In the genomic region with DNA sequence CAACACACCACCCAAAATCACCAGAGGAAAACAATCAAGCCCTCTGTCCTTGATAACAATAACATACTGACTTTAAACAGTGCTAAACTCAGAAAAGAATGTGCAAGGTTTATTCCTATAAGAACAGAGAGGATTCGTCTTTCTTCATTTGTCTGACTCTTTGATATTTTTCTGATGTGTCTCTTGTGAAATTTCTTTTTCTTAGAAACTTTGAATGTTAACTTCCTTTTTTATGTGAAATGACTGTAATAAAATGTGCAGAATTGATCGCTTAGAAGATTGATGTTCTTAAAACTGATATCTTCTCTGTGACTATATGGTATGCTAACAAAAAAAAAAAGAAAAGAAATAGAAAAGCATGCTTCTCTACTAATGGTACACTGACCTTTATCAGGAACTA, we compare ENCODE assay signal across 32 cellular contexts.
DNase-seq lines count a peak whose midpoint lies in the region; ATAC-seq, FAIRE-seq and TF ChIP-seq lines count a peak whose summit lies in the region.
"Had no signal": no experiment of that assay in that cellular context is flagged by ENCODE, and none has a peak within 500 bp of the region (broad histone marks: within the 10 kb centered on the region; RNA-seq: fewer than 3 reads in every experiment).

No MANE protein-coding gene starts in this region.

- H3K36me3 ChIP-seq in neuron (ENCODE audit: insufficient read depth, low read length) = no peaks in the 10 kb centered on the region
- no peaks in the 10 kb centered on the region for H3K36me3 ChIP-seq in colonic mucosa
- H3K36me3 ChIP-seq: breast epithelium, gastrocnemius medialis, prostate gland, sigmoid colon, suprapubic skin had no signal

- no peak overlapping the region for H3K27ac Mint-ChIP-seq in activated T-cell treated with anti-CD3 and anti-CD28 coated beads, Interleukin-2, amount 50 U/mL, for 72 hours
- H3K27ac Mint-ChIP-seq: stimulated activated naive B cell treated with anti-CD40 and anti-IgM and Interleukin-4, amounts not matched to agents 10 μg/mL and 1 μg/mL and 100 μg/mL, for 72 hours; T-helper 2 cell treated with Interferon-gamma antibody and Interleukin-4, amounts not matched to agents 5 μg/mL and 100 μg/mL, for 36 hours had no signal

- TF ChIP-seq CTCF in colonic mucosa (IDR thresholded peaks at IDR 0.05) = no peak

- H3K9me3 ChIP-seq in neuron (ENCODE audit: low read length) = no peaks in the 10 kb centered on the region
- no peaks in the 10 kb centered on the region for H3K9me3 ChIP-seq in colonic mucosa
- H3K9me3 ChIP-seq: prostate gland, sigmoid colon, suprapubic skin had no signal

- no peaks in the 10 kb centered on the region for H3K36me3 Mint-ChIP-seq in activated T-cell treated with anti-CD3 and anti-CD28 coated beads, Interleukin-2, amount 50 U/mL, for 72 hours (ENCODE audit: insufficient read depth in 2 of 2)

- no peak overlapping the region for H3K27ac ChIP-seq in colonic mucosa
- H3K27ac ChIP-seq: breast epithelium, gastrocnemius medialis, HL-60, prostate gland, sigmoid colon, SK-N-MC, suprapubic skin had no signal

- H3K4me3 ChIP-seq in neuron (ENCODE audit: low read length) = no peak overlapping the region
- H3K4me3 ChIP-seq in colonic mucosa = no peak overlapping the region
- H3K4me3 ChIP-seq: breast epithelium, gastrocnemius medialis, lung, prostate gland, sigmoid colon, SK-N-MC, suprapubic skin had no signal

- peak overlapping the region; percentile 48 for H2AFZ ChIP-seq in neuron (ENCODE audit: low read depth, low read length)

- intact Hi-C loops in colonic mucosa (cut with DNase I) = no loop called here

- H3K4me1 Mint-ChIP-seq in activated T-cell treated with anti-CD3 and anti-CD28 coated beads, Interleukin-2, amount 50 U/mL, for 72 hours (ENCODE audit: low read depth) = no peaks in the 10 kb centered on the region

- DNase-seq in GF-D8 (lab: John Stamatoyannopoulos, UW) = peak; percentile 70
- DNase-seq in MV-4-11 (lab: John Stamatoyannopoulos, UW) = peak; percentile 78
- DNase-seq in colonic mucosa = no peak
- no peak for DNase-seq in activated T-cell treated with anti-CD3 and anti-CD28 coated beads, Interleukin-2, amount 50 U/mL, for 72 hours
- no peak for DNase-seq in activated CD4-positive, CD25-positive, alpha-beta regulatory T cell treated with anti-CD3 and anti-CD28 coated beads, Interleukin-2, amount 50 U/mL, for 72 hours
- DNase-seq: activated CD4-positive, alpha-beta T cell treated with anti-CD3 and anti-CD28 coated beads, Interleukin-2, amount 50 U/mL, for 4 hours; activated CD4-positive, CD25-positive, alpha-beta regulatory T cell; activated naive CD4-positive, alpha-beta T cell treated with anti-CD3 and anti-CD28 coated beads, Interleukin-2, amount 50 U/mL, for 16 hours; C1 segment of cervical spinal cord; DMS79; effector CD8-positive, alpha-beta T cell; gastrocnemius medialis; GDM1; Karpas-422; NCI-H1048; NCI-H187 treated with DMSO at 0.1 percent for 48 hours; NCI-H526 treated with DMSO at 0.1 percent for 48 hours; sigmoid colon; stimulated activated CD4-positive, alpha-beta T cell treated with anti-CD3 and anti-CD28 coated beads, Interleukin-15, amount 100 ng/mL, for 24 hours; stimulated activated naive B cell treated with anti-CD40 and anti-IgM and Interleukin-4, amounts not matched to agents 10 μg/mL and 1 μg/mL and 100 μg/mL, for 72 hours had no signal

- no peak overlapping the region for H3K4me3 Mint-ChIP-seq in activated T-cell treated with anti-CD3 and anti-CD28 coated beads, Interleukin-2, amount 50 U/mL, for 72 hours
- H3K4me3 Mint-ChIP-seq: stimulated activated naive B cell treated with anti-CD40 and anti-IgM and Interleukin-4, amounts not matched to agents 10 μg/mL and 1 μg/mL and 100 μg/mL, for 72 hours; T-helper 2 cell treated with Interferon-gamma antibody and Interleukin-4, amounts not matched to agents 5 μg/mL and 100 μg/mL, for 36 hours had no signal

- H3K4me1 ChIP-seq in neuron (ENCODE audit: insufficient read depth, low read length) (peaks cover 4% of the 10 kb centered on the region), colonic mucosa (no peaks in the 10 kb centered on the region)
- H3K4me1 ChIP-seq: breast epithelium, prostate gland had no signal

- no peak for ATAC-seq in activated T-cell treated with anti-CD3 and anti-CD28 coated beads, Interleukin-2, amount 50 U/mL, for 72 hours (replicated peaks in 1 of 2)
- ATAC-seq in GM19395 (IDR thresholded peaks at IDR 0.05; ENCODE audit: unreplicated experiment) = no peak
- ATAC-seq: esophagus mucosa; gastrocnemius medialis; stimulated activated naive B cell treated with anti-CD40 and anti-IgM and Interleukin-4, amounts not matched to agents 10 μg/mL and 1 μg/mL and 100 μg/mL, for 72 hours had no signal

- FAIRE-seq in endometrium (lab: Jason Lieb, UNC) = peak; percentile 54
- FAIRE-seq: GM19239 had no signal

- H3K27me3 ChIP-seq in neuron (ENCODE audit: insufficient read depth, low read length) (no peaks in the 10 kb centered on the region), colonic mucosa (no peaks in the 10 kb centered on the region)
- H3K27me3 ChIP-seq: breast epithelium, gastrocnemius medialis, sigmoid colon, suprapubic skin had no signal

- H3K9ac ChIP-seq in colonic mucosa (ENCODE audit: low read depth in 2 of 2, low read length in 2 of 2) = no peak overlapping the region

- no peaks in the 10 kb centered on the region for H3K27me3 Mint-ChIP-seq in activated T-cell treated with anti-CD3 and anti-CD28 coated beads, Interleukin-2, amount 50 U/mL, for 72 hours (ENCODE audit: low read depth)
- H3K27me3 Mint-ChIP-seq: stimulated activated naive B cell treated with anti-CD40 and anti-IgM and Interleukin-4, amounts not matched to agents 10 μg/mL and 1 μg/mL and 100 μg/mL, for 72 hours had no signal

- H3K9me3 Mint-ChIP-seq in activated T-cell treated with anti-CD3 and anti-CD28 coated beads, Interleukin-2, amount 50 U/mL, for 72 hours = peaks cover 0 to 3% of the 10 kb centered on the region in 2 donors

Comparison
In these comparisons a context has a peak if more than half of its experiments do, and no peak if none do; other contexts are left out.
1. DNase-seq: peak in GF-D8 (single experiment) and MV-4-11 (single experiment); none in colonic mucosa (single experiment), activated T-cell treated with anti-CD3 and anti-CD28 coated beads, Interleukin-2, amount 50 U/mL, for 72 hours (0 of 2) and activated CD4-positive, CD25-positive, alpha-beta regulatory T cell treated with anti-CD3 and anti-CD28 coated beads, Interleukin-2, amount 50 U/mL, for 72 hours (single experiment).